In the genomic region with DNA sequence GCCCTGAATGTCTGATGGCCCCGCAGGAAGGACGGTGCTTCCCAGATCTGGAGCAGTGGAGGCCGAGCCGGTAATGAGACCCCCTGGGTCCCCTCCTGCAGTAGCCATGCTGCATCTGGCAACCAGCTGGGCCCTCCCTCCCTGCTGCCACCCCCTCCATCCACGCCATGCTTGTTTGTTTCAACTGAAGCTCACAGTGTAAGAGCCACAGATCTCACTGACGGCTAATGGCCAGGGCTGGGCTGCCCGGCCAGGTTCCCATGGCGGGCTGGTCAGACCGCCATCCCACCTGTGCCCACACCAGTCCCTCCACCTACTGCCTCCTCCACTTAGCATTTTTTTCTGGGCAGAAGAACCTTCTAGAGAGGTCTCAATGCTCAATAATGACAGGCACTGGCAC, we compare ENCODE assay signal across 2 cellular contexts.
A peak's percentile ranks its signal among the peaks of the same experiment; 100 is the strongest.
TF ChIP-seq lines count a peak whose summit lies in the region.

No MANE protein-coding gene starts in this region.

TF ChIP-seq in GM12878, 131 proteins besides CTCF, POLR2A, EP300 and RAD21:
- TF ChIP-seq CEBPB (IDR thresholded peaks at IDR 0.05; ENCODE audit: borderline replicate concordance in 1 of 2, low read depth in 2 of 2, low read length in 2 of 2), result no peak
- 0 out of 2 replicates have a peak, but pooled peaks have one; percentile 2 for TF ChIP-seq YY1 (IDR thresholded peaks at IDR 0.05; ENCODE audit: low read depth, low read length)

TF ChIP-seq in SK-N-SH, 30 proteins besides CTCF, POLR2A, EP300 and RAD21:
- TF ChIP-seq CHD2 (IDR thresholded peaks at IDR 0.05; ENCODE audit: low read length, partially characterized antibody) (no peak), FOXJ3 (CRISPR knock-in tag; IDR thresholded peaks at IDR 0.05) (no peak), FOXM1 (IDR thresholded peaks at IDR 0.05; ENCODE audit: low read depth) (no peak), MEF2A (IDR thresholded peaks at IDR 0.05; ENCODE audit: borderline replicate concordance, low read depth) (no peak), NRF1 (IDR thresholded peaks at IDR 0.05; ENCODE audit: low read depth, low read length) (no peak), JUND (IDR thresholded peaks at IDR 0.05) (no peak)
- TF ChIP-seq, protein P1, sequence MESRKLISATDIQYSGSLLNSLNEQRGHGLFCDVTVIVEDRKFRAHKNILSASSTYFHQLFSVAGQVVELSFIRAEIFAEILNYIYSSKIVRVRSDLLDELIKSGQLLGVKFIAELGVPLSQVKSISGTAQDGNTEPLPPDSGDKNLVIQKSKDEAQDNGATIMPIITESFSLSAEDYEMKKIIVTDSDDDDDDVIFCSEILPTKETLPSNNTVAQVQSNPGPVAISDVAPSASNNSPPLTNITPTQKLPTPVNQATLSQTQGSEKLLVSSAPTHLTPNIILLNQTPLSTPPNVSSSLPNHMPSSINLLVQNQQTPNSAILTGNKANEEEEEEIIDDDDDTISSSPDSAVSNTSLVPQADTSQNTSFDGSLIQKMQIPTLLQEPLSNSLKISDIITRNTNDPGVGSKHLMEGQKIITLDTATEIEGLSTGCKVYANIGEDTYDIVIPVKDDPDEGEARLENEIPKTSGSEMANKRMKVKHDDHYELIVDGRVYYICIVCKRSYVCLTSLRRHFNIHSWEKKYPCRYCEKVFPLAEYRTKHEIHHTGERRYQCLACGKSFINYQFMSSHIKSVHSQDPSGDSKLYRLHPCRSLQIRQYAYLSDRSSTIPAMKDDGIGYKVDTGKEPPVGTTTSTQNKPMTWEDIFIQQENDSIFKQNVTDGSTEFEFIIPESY (IDR thresholded peaks at IDR 0.05; ENCODE audit: borderline replicate concordance, low read depth), result no peak
